Comparison of ENCODE assay signal across 28 cellular contexts in the genomic region with DNA sequence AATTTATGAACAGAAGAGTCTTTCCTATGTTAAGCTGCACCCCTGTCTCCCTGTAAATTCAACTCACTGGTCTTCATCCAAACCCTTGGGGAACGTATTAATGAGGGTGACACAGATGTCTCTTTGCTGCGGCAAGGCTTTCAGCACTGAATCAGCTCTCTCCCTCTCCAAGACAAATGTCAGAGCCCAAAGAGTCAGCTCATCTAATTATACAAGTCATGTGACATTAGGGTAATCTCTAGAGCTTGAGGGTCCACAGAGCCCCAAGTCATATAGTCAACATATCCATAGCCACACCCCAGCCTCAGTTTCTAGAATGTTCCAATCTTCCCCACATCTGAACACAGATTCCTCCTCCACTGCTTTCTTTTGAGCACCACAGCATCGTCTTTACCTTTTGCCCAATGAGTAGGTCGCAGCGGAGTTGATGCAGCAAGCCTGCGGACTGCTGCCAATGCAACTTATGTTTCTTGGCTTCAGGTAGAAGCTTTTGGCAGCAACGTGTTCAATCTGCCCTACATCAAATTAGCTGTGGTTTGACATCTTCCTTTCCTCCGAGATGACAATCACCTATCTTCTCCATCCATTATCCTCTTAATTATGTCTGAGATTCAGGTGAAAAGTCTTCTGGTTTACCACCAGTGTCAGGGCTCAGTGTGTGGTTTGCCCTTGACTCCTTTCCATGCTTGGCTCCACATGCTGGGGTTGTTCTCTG. TPM values are rescaled to one million over a fixed set of nuclear protein-coding genes. Genes with fewer than 3 reads are reported as not detected.
DNase-seq lines count a peak whose midpoint lies in the region; ATAC-seq, FAIRE-seq and TF ChIP-seq lines count a peak whose summit lies in the region.
"Had no signal": no experiment of that assay in that cellular context is flagged by ENCODE, and none has a peak within 500 bp of the region (broad histone marks: within the 10 kb centered on the region; RNA-seq: fewer than 3 reads in every experiment).

No MANE protein-coding gene starts in this region.

- H3K4me1 Mint-ChIP-seq in T-helper 1 cell treated with Interleukin-12 subunit alpha and Interleukin-12 subunit beta and Interleukin-4 antibody, amounts not matched to agents 30 μg/mL and 1 μg/mL, for 36 hours (ENCODE audit: low read depth) = peaks cover 72% of the 10 kb centered on the region
- H3K4me1 Mint-ChIP-seq in CD4-positive, CD25-positive, alpha-beta regulatory T cell = peaks cover 37 to 88% (median 66%) of the 10 kb centered on the region in 4 donors
- H3K4me1 Mint-ChIP-seq in activated B cell treated with CpG ODN at 0.5 μM for 24 hours = peaks cover 74% of the 10 kb centered on the region

- in situ Hi-C loops in GM13977 (cut with MboI; ENCODE audit: low pct_unique_long_range_greater_than_20kb, low sequenced_read_pairs, unreplicated experiment) = no loop called here

- H3K9me3 Mint-ChIP-seq in T-helper 1 cell treated with Interleukin-12 subunit alpha and Interleukin-12 subunit beta and Interleukin-4 antibody, amounts not matched to agents 30 μg/mL and 1 μg/mL, for 36 hours = no peaks in the 10 kb centered on the region
- H3K9me3 Mint-ChIP-seq in CD4-positive, CD25-positive, alpha-beta regulatory T cell = no peaks in the 10 kb centered on the region
- H3K9me3 Mint-ChIP-seq in activated B cell treated with CpG ODN at 0.5 μM for 24 hours = no peaks in the 10 kb centered on the region

- peaks cover 27% of the 10 kb centered on the region for H3K36me3 ChIP-seq in CD4-positive, CD25-positive, alpha-beta regulatory T cell (ENCODE audit: control insufficient read depth, insufficient read depth, low read length)
- H3K36me3 ChIP-seq in esophagus muscularis mucosa (no peaks in the 10 kb centered on the region), kidney (ENCODE audit: control insufficient read depth in 1 of 2, insufficient read depth in 2 of 2, low read length in 2 of 2) (no peaks in the 10 kb centered on the region)
- H3K36me3 ChIP-seq: tibial nerve had no signal

- DNase-seq in T-helper 1 cell (no peak), activated B cell treated with CpG ODN at 0.5 μM for 24 hours (no peak), esophagus muscularis mucosa (ENCODE audit: extremely low spot score) (peak; percentile 29), GM13977 (ENCODE audit: low spot score) (no peak), kidney (no peak)
- DNase-seq in CD4-positive, CD25-positive, alpha-beta regulatory T cell = no peak
- DNase-seq: activated CD4-positive, alpha-beta T cell treated with anti-CD3 and anti-CD28 coated beads, Interleukin-2, amount 50 U/mL, for 4 hours; amygdala; COR-L47; cortex of kidney; DND-41; GOT3; kidney glomerular epithelial cell; mammary epithelial cell; NCI-H1105; NCI-H2029 treated with DMSO at 0.1 percent for 48 hours; NCI-H345; occipital lobe; Right ventricle myocardium superior; small intestine; stimulated activated CD4-positive, alpha-beta T cell treated with anti-CD3 and anti-CD28 coated beads, Interleukin-2, amount 100 ng/mL, for 24 hours; stimulated activated naive CD4-positive, alpha-beta T cell treated with Interleukin-2 at 50 U/mL for 16 hours; SW 1271 had no signal

- intact Hi-C loops in activated B cell treated with CpG ODN at 0.5 μM for 24 hours (cut with micrococcal nuclease) = no loop called here
- intact Hi-C loops in esophagus muscularis mucosa (cut with DNase I) = no loop called here
- intact Hi-C loops in kidney (cut with DNase I) = no loop called here

- CTCF ChIA-PET in activated B cell treated with CpG ODN at 0.5 μM for 24 hours (lab: Charles Lee) = interaction anchor here (0.7 to 2.4 kb wide), 3 partner anchors 9 to 33 kb away, joined by 3 to 13 read pairs (median 3); no protein-coding TSS in a partner anchor

- POLR2A ChIA-PET in activated B cell treated with CpG ODN at 0.5 μM for 24 hours (lab: Charles Lee) = interaction anchor here (0.5 to 2.6 kb wide), 3 partner anchors 12 to 226 kb away, joined by 4 to 27 read pairs (median 11); no protein-coding TSS in a partner anchor

- no peaks in the 10 kb centered on the region for H3K9me3 ChIP-seq in CD4-positive, CD25-positive, alpha-beta regulatory T cell (ENCODE audit: control insufficient read depth in 2 of 2, low read length in 2 of 2)
- no peaks in the 10 kb centered on the region for H3K9me3 ChIP-seq in esophagus muscularis mucosa
- H3K9me3 ChIP-seq in kidney (ENCODE audit: control insufficient read depth in 1 of 2, low read length in 2 of 2) = no peaks in the 10 kb centered on the region
- H3K9me3 ChIP-seq: tibial nerve had no signal

- no peaks in the 10 kb centered on the region for H3K27me3 ChIP-seq in CD4-positive, CD25-positive, alpha-beta regulatory T cell (ENCODE audit: control insufficient read depth, insufficient read depth, low read length)
- peaks cover 0 to 11% (median 0%) of the 10 kb centered on the region in 4 donors for H3K27me3 ChIP-seq in esophagus muscularis mucosa
- H3K27me3 ChIP-seq: tibial nerve had no signal

- TF ChIP-seq EP300 in esophagus muscularis mucosa (IDR thresholded peaks at IDR 0.05) = no peak

- peak overlapping the region; percentile 38 for H3K27ac Mint-ChIP-seq in T-helper 1 cell treated with Interleukin-12 subunit alpha and Interleukin-12 subunit beta and Interleukin-4 antibody, amounts not matched to agents 30 μg/mL and 1 μg/mL, for 36 hours
- H3K27ac Mint-ChIP-seq in CD4-positive, CD25-positive, alpha-beta regulatory T cell = peak overlapping the region; percentile 65 to 79 (median 76)
- H3K27ac Mint-ChIP-seq in activated B cell treated with CpG ODN at 0.5 μM for 24 hours = no peak overlapping the region

- peaks cover 71% of the 10 kb centered on the region for H3K4me1 ChIP-seq in CD4-positive, CD25-positive, alpha-beta regulatory T cell (ENCODE audit: control insufficient read depth, insufficient read depth, low read length, poor library complexity, severe bottlenecking)
- H3K4me1 ChIP-seq in esophagus muscularis mucosa (peaks cover 0 to 14% (median 4%) of the 10 kb centered on the region in 4 donors), kidney (ENCODE audit: control insufficient read depth in 1 of 2, insufficient read depth in 1 of 2, low read depth in 1 of 2, low read length in 2 of 2) (peaks cover 0 to 5% of the 10 kb centered on the region in 2 donors)

- 85% methylated on average over 8 of the region's 8 CpGs for WGBS in esophagus muscularis mucosa

- TF ChIP-seq CTCF in activated B cell treated with CpG ODN at 0.5 μM for 24 hours (IDR thresholded peaks at IDR 0.05) (no peak), esophagus muscularis mucosa (IDR thresholded peaks at IDR 0.05) (no peak), GM13977 (IDR thresholded peaks at IDR 0.05; ENCODE audit: extremely low read depth, insufficient read depth, missing control alignments) (no peak), kidney (IDR thresholded peaks at IDR 0.05; ENCODE audit: borderline replicate concordance, extremely low read depth, insufficient read depth) (no peak)

- ATAC-seq in CD4-positive, CD25-positive, alpha-beta regulatory T cell (ENCODE audit: low read depth in 2 of 2) = no peak
- no peak for ATAC-seq in activated B cell treated with CpG ODN at 0.5 μM for 24 hours (ENCODE audit: low read depth)
- ATAC-seq in HG02981 (IDR thresholded peaks at IDR 0.05; ENCODE audit: unreplicated experiment) = no peak

- peak overlapping the region; percentile 94 for H3K4me3 ChIP-seq in CD4-positive, CD25-positive, alpha-beta regulatory T cell (ENCODE audit: low read depth, low read length)
- H3K4me3 ChIP-seq in esophagus muscularis mucosa (no peak overlapping the region), kidney (ENCODE audit: low read length in 2 of 2) (no peak overlapping the region)
- H3K4me3 ChIP-seq: tibial nerve had no signal

- H3K4me3 Mint-ChIP-seq in T-helper 1 cell treated with Interleukin-12 subunit alpha and Interleukin-12 subunit beta and Interleukin-4 antibody, amounts not matched to agents 30 μg/mL and 1 μg/mL, for 36 hours = peak overlapping the region; percentile 69
- H3K4me3 Mint-ChIP-seq in CD4-positive, CD25-positive, alpha-beta regulatory T cell = peak overlapping the region; percentile 59 to 96 (median 70)
- H3K4me3 Mint-ChIP-seq in activated B cell treated with CpG ODN at 0.5 μM for 24 hours = peak overlapping the region; percentile 47

- no peak for TF ChIP-seq POLR2A in esophagus muscularis mucosa (IDR thresholded peaks at IDR 0.05; ENCODE audit: low read depth)

- H3K9ac ChIP-seq in kidney (ENCODE audit: low read length in 2 of 2) = no peak overlapping the region

- peak overlapping the region; percentile 61 for H3K27ac ChIP-seq in CD4-positive, CD25-positive, alpha-beta regulatory T cell (ENCODE audit: insufficient read depth, low read length, poor library complexity, severe bottlenecking)
- no peak overlapping the region for H3K27ac ChIP-seq in esophagus muscularis mucosa (replicated peaks in 1 of 4)
- H3K27ac ChIP-seq in kidney (ENCODE audit: low read depth in 2 of 2, low read length in 2 of 2) = no peak overlapping the region
- H3K27ac ChIP-seq: 22Rv1, tibial nerve had no signal

- H3K36me3 Mint-ChIP-seq in T-helper 1 cell treated with Interleukin-12 subunit alpha and Interleukin-12 subunit beta and Interleukin-4 antibody, amounts not matched to agents 30 μg/mL and 1 μg/mL, for 36 hours (ENCODE audit: low read depth) = peaks cover 79% of the 10 kb centered on the region
- peaks cover 56% of the 10 kb centered on the region for H3K36me3 Mint-ChIP-seq in CD4-positive, CD25-positive, alpha-beta regulatory T cell
- H3K36me3 Mint-ChIP-seq in activated B cell treated with CpG ODN at 0.5 μM for 24 hours (ENCODE audit: low read depth) = peaks cover 87% of the 10 kb centered on the region

- FAIRE-seq in kidney (lab: Jason Lieb, UNC) = no peak
- FAIRE-seq: small intestine had no signal

- no peaks in the 10 kb centered on the region for H3K27me3 Mint-ChIP-seq in T-helper 1 cell treated with Interleukin-12 subunit alpha and Interleukin-12 subunit beta and Interleukin-4 antibody, amounts not matched to agents 30 μg/mL and 1 μg/mL, for 36 hours (ENCODE audit: low read depth)
- H3K27me3 Mint-ChIP-seq in CD4-positive, CD25-positive, alpha-beta regulatory T cell = no peaks in the 10 kb centered on the region
- no peaks in the 10 kb centered on the region for H3K27me3 Mint-ChIP-seq in activated B cell treated with CpG ODN at 0.5 μM for 24 hours

RNA-seq across cellular contexts. Expression of a gene that starts 5.3 kb away (rescaled TPM):
- 50.7 TPM for total RNA-seq in CD4-positive, CD25-positive, alpha-beta regulatory T cell
- 100 to 1,000 TPM in 3 of 4 donors, 10 to 100 TPM in 1; 86.8 to 119 (median 109) TPM for polyA plus RNA-seq in CD4-positive, CD25-positive, alpha-beta regulatory T cell
- total RNA-seq in activated B cell treated with CpG ODN at 0.5 μM for 24 hours = 160 and 171 TPM in 2 replicates
- 10 to 100 TPM in 1 of 4 donors, 1 to 10 TPM in 3; 1.7 to 37.3 (median 4.4) TPM for total RNA-seq in esophagus muscularis mucosa
- 3.7 TPM for total RNA-seq in kidney
- 1.6 TPM for polyA plus RNA-seq in kidney (ENCODE audit: insufficient read depth, low read depth, low replicate concordance)
- total RNA-seq: LHCN-M2, mammary epithelial cell had no signal
- polyA plus RNA-seq: mammary epithelial cell had no signal

RNA-seq across cellular contexts. Expression of a gene that starts 50.8 kb away (rescaled TPM):
- 5.4 TPM for total RNA-seq in CD4-positive, CD25-positive, alpha-beta regulatory T cell
- polyA plus RNA-seq in CD4-positive, CD25-positive, alpha-beta regulatory T cell = 1 to 10 TPM; 4.4 to 7.7 (median 6.0) TPM
- 11.7 and 12.5 TPM in 2 replicates for total RNA-seq in activated B cell treated with CpG ODN at 0.5 μM for 24 hours
- 1 to 10 TPM; 2.5 to 7.5 (median 4.6) TPM for total RNA-seq in esophagus muscularis mucosa
- total RNA-seq in kidney = 17.0 TPM
- 7.1 TPM for polyA plus RNA-seq in kidney (ENCODE audit: insufficient read depth, low read depth, low replicate concordance)
